ENCODE assay signal across 17 cellular contexts in genomic region chr15:85472349-85472748, GRCh38.
DNase-seq lines count a peak whose midpoint lies in the region; ATAC-seq, FAIRE-seq and TF ChIP-seq lines count a peak whose summit lies in the region.
"Had no signal": no experiment of that assay in that cellular context is flagged by ENCODE, and none has a peak within 500 bp of the region (broad histone marks: within the 10 kb centered on the region; RNA-seq: fewer than 3 reads in every experiment).

No MANE protein-coding gene starts in this region.

- ATAC-seq in HepG2 (no peak), right lobe of liver (no peak), WTC11 (no peak), HG02610 (IDR thresholded peaks at IDR 0.05; ENCODE audit: unreplicated experiment) (no peak), HG03139 (IDR thresholded peaks at IDR 0.05; ENCODE audit: unreplicated experiment) (no peak), GM19452 (IDR thresholded peaks at IDR 0.05; ENCODE audit: unreplicated experiment) (no peak), HG02571 (IDR thresholded peaks at IDR 0.05; ENCODE audit: unreplicated experiment) (no peak)

- no peak for FAIRE-seq in HepG2 (lab: Jason Lieb, UNC)
- FAIRE-seq: GM12891, HTR-8/SVneo had no signal

- no peaks in the 10 kb centered on the region for H3K36me3 Mint-ChIP-seq in WTC11
- H3K36me3 Mint-ChIP-seq: CD4-positive, alpha-beta memory T cell had no signal

- no peak for TF ChIP-seq RAD21 in HepG2 (CRISPR knock-in tag; IDR thresholded peaks at IDR 0.05)

- H3F3A ChIP-seq in OCI-LY1 (ENCODE audit: insufficient read depth, low read length): peaks cover 15% of the 10 kb centered on the region

- in situ Hi-C loops in HepG2 (cut with HindIII; ENCODE audit: extremely low pct_ligation_motif_present, low pct_unique_long_range_greater_than_20kb): no loop called here

- H3K27ac ChIP-seq in HepG2 (ENCODE audit: extremely low read length, insufficient read depth, low read length) (no peak overlapping the region), right lobe of liver (no peak overlapping the region), OCI-LY1 (ENCODE audit: low read depth, low read length, poor library complexity, severe bottlenecking) (peak overlapping the region; percentile 97)
- H3K27ac ChIP-seq: C4-2B had no signal

- BruUV-seq in HepG2 (replicated peaks; lab: Mats Ljungman, UMichigan): no TSS peak

- no peaks in the 10 kb centered on the region for H3K9me3 Mint-ChIP-seq in WTC11
- H3K9me3 Mint-ChIP-seq: CD4-positive, alpha-beta memory T cell had no signal

- H4K20me1 ChIP-seq in HepG2 (ENCODE audit: insufficient read depth, low read length): no peaks in the 10 kb centered on the region
- H4K20me1 ChIP-seq in OCI-LY1 (ENCODE audit: insufficient read depth, low read length): no peaks in the 10 kb centered on the region

- intact Hi-C loops in HepG2 (cut with micrococcal nuclease; ENCODE audit: unreplicated experiment) (no loop called here), right lobe of liver (cut with DNase I) (no loop called here)

- H3K36me3 ChIP-seq in HepG2 (replicated peaks in 1 of 2; ENCODE audit: control insufficient read depth in 1 of 2, insufficient read depth in 2 of 2, low read length in 2 of 2) (no peaks in the 10 kb centered on the region), right lobe of liver (no peaks in the 10 kb centered on the region), OCI-LY1 (ENCODE audit: insufficient read depth, low read length) (no peaks in the 10 kb centered on the region)
- H3K36me3 ChIP-seq: BE2C had no signal

- WGBS in HepG2 (ENCODE audit: low lambda C conversion rate): 100% methylated on average over 2 of the region's 2 CpGs
- WGBS in right lobe of liver (ENCODE audit: insufficient coverage, low coverage, low lambda C conversion rate, missing lambda C conversion rate): 93% methylated on average over 2 of the region's 2 CpGs

- TF ChIP-seq CTCF in HepG2 (CRISPR knock-in tag; IDR thresholded peaks at IDR 0.05): no peak
- no peak for TF ChIP-seq CTCF in right lobe of liver (IDR thresholded peaks at IDR 0.05)
- no peak for TF ChIP-seq CTCF in OCI-LY1 (IDR thresholded peaks at IDR 0.05; ENCODE audit: low read length)
- TF ChIP-seq CTCF in WTC11 (IDR thresholded peaks at IDR 0.05): no peak

- H3K27me3 Mint-ChIP-seq in WTC11 (ENCODE audit: low read depth): no peaks in the 10 kb centered on the region
- H3K27me3 Mint-ChIP-seq: CD4-positive, alpha-beta memory T cell had no signal

- no peak overlapping the region for H3K27ac Mint-ChIP-seq in WTC11

- peaks cover 19% of the 10 kb centered on the region; the same call in 1 of the 2 replicates for H3K4me1 ChIP-seq in HepG2 (ENCODE audit: insufficient read depth, low read length)
- H3K4me1 ChIP-seq in right lobe of liver: no peaks in the 10 kb centered on the region
- H3K4me1 ChIP-seq in OCI-LY1 (ENCODE audit: insufficient read depth, low read length, severe bottlenecking): peaks cover 100% of the 10 kb centered on the region

- H3K9ac ChIP-seq in HepG2 (ENCODE audit: insufficient read depth, low read depth, low read length): no peak overlapping the region
- H3K9ac ChIP-seq in OCI-LY1 (ENCODE audit: low read length): no peak overlapping the region

- H2AFZ ChIP-seq in HepG2 (ENCODE audit: low read length) (no peak overlapping the region), OCI-LY1 (ENCODE audit: low read length) (no peak overlapping the region)

- TF ChIP-seq POLR2A in HepG2 (IDR thresholded peaks at IDR 0.05; ENCODE audit: insufficient read depth in 1 of 2, low read depth in 2 of 2, low read length in 2 of 2): no peak
- TF ChIP-seq POLR2A in right lobe of liver (IDR thresholded peaks at IDR 0.05): no peak

- H3K9me3 ChIP-seq in HepG2 (ENCODE audit: low read length) (no peaks in the 10 kb centered on the region), right lobe of liver (no peaks in the 10 kb centered on the region), OCI-LY1 (ENCODE audit: low read length) (no peaks in the 10 kb centered on the region)
- H3K9me3 ChIP-seq: BE2C had no signal

- POLR2A ChIA-PET in HepG2 (lab: Yijun Ruan, JAX) (no interaction called here), WTC11 (lab: Charles Lee) (no interaction called here)

- H3K79me2 ChIP-seq in HepG2 (ENCODE audit: insufficient read depth, low read length) (peaks cover 10% of the 10 kb centered on the region), OCI-LY1 (ENCODE audit: insufficient read depth, low read length) (peaks cover 47% of the 10 kb centered on the region)

- DNase-seq in HepG2 (ENCODE audit: low spot score) (no peak), right lobe of liver (no peak), WTC11 (ENCODE audit: low spot score) (no peak)
- DNase-seq: BE2C; CD4-positive, alpha-beta memory T cell; DMS79; EL; HCEC 1CT; KBM-7 had no signal

- no peak overlapping the region for H3K4me3 Mint-ChIP-seq in WTC11

- no peaks in the 10 kb centered on the region for H3K27me3 ChIP-seq in HepG2 (ENCODE audit: control insufficient read depth in 1 of 2, insufficient read depth in 2 of 2, low read length in 2 of 2)
- H3K27me3 ChIP-seq in right lobe of liver: no peaks in the 10 kb centered on the region
- no peaks in the 10 kb centered on the region for H3K27me3 ChIP-seq in OCI-LY1 (ENCODE audit: insufficient read depth, low read length)
- H3K27me3 ChIP-seq: BE2C had no signal

- CTCF ChIA-PET in HepG2 (lab: Yijun Ruan, JAX; ENCODE audit: low intra/inter-chr PET ratio, low total read pairs) (no interaction called here), WTC11 (lab: Charles Lee) (interaction anchor here (1.6 kb wide), 1 partner anchor 141 kb away, joined by 4 read pairs; no protein-coding TSS in a partner anchor)

- H3K4me2 ChIP-seq in HepG2 (ENCODE audit: low read depth, low read length) (no peak overlapping the region), OCI-LY1 (ENCODE audit: low read length) (no peak overlapping the region; the same call in 1 of the 2 replicates)

- peaks cover 54% of the 10 kb centered on the region for H3K4me1 Mint-ChIP-seq in WTC11

- TF ChIP-seq EP300 in HepG2 (IDR thresholded peaks at IDR 0.05; ENCODE audit: low read depth in 2 of 2, low read length in 2 of 2) (no peak), HepG2 (CRISPR knock-in tag; IDR thresholded peaks at IDR 0.05; ENCODE audit: borderline replicate concordance) (no peak)

- H3K4me3 ChIP-seq in HepG2 (replicated peaks in 1 of 3; ENCODE audit: insufficient read depth in 1 of 3, low read depth in 2 of 3, low read length in 3 of 3) (no peak overlapping the region), right lobe of liver (no peak overlapping the region), OCI-LY1 (ENCODE audit: low read depth, low read length, poor library complexity, severe bottlenecking) (no peak overlapping the region)

- no peaks in the 10 kb centered on the region for H3K9me2 ChIP-seq in OCI-LY1 (ENCODE audit: low read depth, low read length)

TF ChIP-seq in HepG2, 621 proteins besides CTCF, POLR2A, EP300 and RAD21:
- TF ChIP-seq ZNF770 (CRISPR knock-in tag; IDR thresholded peaks at IDR 0.05): no peak
- TF ChIP-seq ZNF101 (CRISPR knock-in tag; IDR thresholded peaks at IDR 0.05; ENCODE audit: borderline replicate concordance, low read depth): no peak
- TF ChIP-seq SP1 (IDR thresholded peaks at IDR 0.05): no peak
- TF ChIP-seq SP1 (CRISPR knock-in tag; IDR thresholded peaks at IDR 0.05): no peak
- TF ChIP-seq ZNF121 (CRISPR knock-in tag; IDR thresholded peaks at IDR 0.05): 0 out of 2 replicates have a peak, but pooled peaks have one; percentile 13

TF ChIP-seq in WTC11, 78 proteins besides CTCF, POLR2A, EP300 and RAD21:
- TF ChIP-seq ZNF121 (CRISPR knock-in tag; IDR thresholded peaks at IDR 0.05) (peak; percentile 59; the same call in 1 of the 2 replicates), MAX (CRISPR knock-in tag; IDR thresholded peaks at IDR 0.05) (no peak)

Comparison
In these comparisons a context has a peak if more than half of its experiments do, and no peak if none do; other contexts are left out.
1. Of the 50 proteins assayed by ChIP-seq in both HepG2 and WTC11: peak only in HepG2: none; only in WTC11: none; in both: ZNF121; in neither: 49.